24 cellular contexts compared by ENCODE assay signal in the genomic region with DNA sequence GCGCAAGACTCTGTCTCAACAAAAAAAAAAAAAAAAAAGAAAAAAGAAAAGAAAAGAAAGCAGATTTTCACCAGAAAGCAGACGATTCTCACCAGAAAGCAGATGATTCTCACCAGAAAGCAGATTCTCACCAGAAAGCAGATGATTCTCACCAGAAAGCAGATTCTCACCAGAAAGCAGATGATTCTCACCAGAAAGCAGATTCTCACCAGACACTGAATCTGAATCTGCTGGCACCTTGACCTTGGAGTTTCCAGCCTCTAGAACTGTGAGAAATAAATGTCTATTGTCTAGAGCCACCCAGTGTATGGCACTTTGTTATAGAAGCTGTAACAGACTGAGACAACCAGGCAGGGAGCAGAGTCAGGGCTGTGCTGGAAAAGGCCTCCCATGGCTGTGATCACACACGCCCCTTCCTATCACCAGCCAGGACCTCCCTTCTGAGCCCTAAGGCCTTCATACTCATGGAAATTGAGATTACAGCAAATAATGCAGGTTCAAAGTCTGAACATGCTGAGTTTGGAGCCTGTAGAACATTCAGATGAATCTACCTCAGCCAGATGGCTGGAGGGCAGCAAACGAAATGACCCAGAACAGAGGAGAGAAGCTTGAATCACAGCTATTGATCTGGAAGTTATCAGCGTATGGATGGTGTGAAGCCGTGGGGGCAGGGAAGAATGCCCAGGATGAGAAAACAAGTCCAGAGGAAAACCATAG.
DNase-seq lines count a peak whose midpoint lies in the region; ATAC-seq, FAIRE-seq and TF ChIP-seq lines count a peak whose summit lies in the region.
"Had no signal": no experiment of that assay in that cellular context is flagged by ENCODE, and none has a peak within 500 bp of the region (broad histone marks: within the 10 kb centered on the region; RNA-seq: fewer than 3 reads in every experiment).

No MANE protein-coding gene starts in this region.

- H2AFZ ChIP-seq in H9 (ENCODE audit: low read length) (no peak overlapping the region), HepG2 (ENCODE audit: low read length) (peak overlapping the region; percentile 17)

- H3K14ac ChIP-seq in H9 (ENCODE audit: insufficient read depth, low read length), result peak overlapping the region; percentile 42; the same call in 1 of the 2 replicates

- peak; percentile 60 for FAIRE-seq in HepG2 (lab: Jason Lieb, UNC)
- no peak for FAIRE-seq in small intestine (lab: Jason Lieb, UNC)
- FAIRE-seq: A549 had no signal

- no peak overlapping the region for H3K4me3 Mint-ChIP-seq in H9
- H3K4me3 Mint-ChIP-seq: CD8-positive, alpha-beta T cell had no signal

- POLR2A ChIA-PET in HepG2 (lab: Yijun Ruan, JAX), result interaction anchor here (1.0 to 1.2 kb wide), 2 partner anchors 15 to 76 kb away, joined by 3 read pairs; no protein-coding TSS in a partner anchor

- CTCF ChIA-PET in HepG2 (lab: Yijun Ruan, JAX; ENCODE audit: low intra/inter-chr PET ratio, low total read pairs), result no interaction called here

- H4K20me1 ChIP-seq in H9 (ENCODE audit: control insufficient read depth, insufficient read depth, insufficient read length), result no peaks in the 10 kb centered on the region
- H4K20me1 ChIP-seq in HepG2 (ENCODE audit: insufficient read depth, low read length), result no peaks in the 10 kb centered on the region

- no peak overlapping the region for H3K27ac ChIP-seq in H9 (ENCODE audit: insufficient read length, low read depth, low read length)
- H3K27ac ChIP-seq in HepG2 (ENCODE audit: extremely low read length, insufficient read depth, low read length), result peak overlapping the region; percentile 47
- no peak overlapping the region for H3K27ac ChIP-seq in small intestine (ENCODE audit: low read depth in 1 of 2, low read length in 1 of 2)
- H3K27ac ChIP-seq: A549, C4-2B, RWPE1, SK-N-MC had no signal

- no peak overlapping the region for H4K91ac ChIP-seq in H9 (ENCODE audit: insufficient read length, low read depth, low read length)

- H3K4me1 ChIP-seq in H9 (ENCODE audit: insufficient read depth, low read length) (no peaks in the 10 kb centered on the region), HepG2 (ENCODE audit: insufficient read depth, low read length) (peaks cover 29% of the 10 kb centered on the region), small intestine (ENCODE audit: control insufficient read depth in 2 of 2, insufficient read depth in 1 of 2, low read depth in 1 of 2, low read length in 1 of 2) (no peaks in the 10 kb centered on the region)
- H3K4me1 ChIP-seq: A549 had no signal

- H3K9me3 Mint-ChIP-seq in H9, result no peaks in the 10 kb centered on the region
- H3K9me3 Mint-ChIP-seq: CD8-positive, alpha-beta T cell had no signal

- peak overlapping the region in 2 of 3 experiments; percentile 1 to 6; a peak in 2 of 7 replicates for H3K27ac Mint-ChIP-seq in H9
- H3K27ac Mint-ChIP-seq: CD8-positive, alpha-beta T cell had no signal

- TF ChIP-seq CTCF in H9 (conservative IDR thresholded peaks at IDR 0.05), result no peak
- no peak for TF ChIP-seq CTCF in HepG2 (CRISPR knock-in tag; IDR thresholded peaks at IDR 0.05)

- WGBS in H9 (ENCODE audit: extremely low coverage, insufficient read length, low lambda C conversion rate), result no CpG with 5 or more reads among the region's 6 CpGs
- 32% methylated on average over 6 of the region's 6 CpGs for WGBS in HepG2 (ENCODE audit: low lambda C conversion rate)
- WGBS in small intestine, 3 donors, result 42 to 69% (median 65%) methylated on average over 6 of the region's 6 CpGs

- H3K4ac ChIP-seq in H9 (ENCODE audit: low read depth, low read length), result no peak overlapping the region

- in situ Hi-C loops in HepG2 (cut with HindIII; ENCODE audit: extremely low pct_ligation_motif_present, low pct_unique_long_range_greater_than_20kb), result no loop called here

- H3K9me3 ChIP-seq in H9 (ENCODE audit: control insufficient read depth, low read depth, low read length), result no peaks in the 10 kb centered on the region
- no peaks in the 10 kb centered on the region for H3K9me3 ChIP-seq in HepG2 (ENCODE audit: low read length)
- no peaks in the 10 kb centered on the region for H3K9me3 ChIP-seq in small intestine (ENCODE audit: control insufficient read depth, low read depth)
- H3K9me3 ChIP-seq: A549 had no signal

- H4K8ac ChIP-seq in H9 (replicated peaks; ENCODE audit: insufficient read length, low read depth, low read length), result no peak overlapping the region

- H3K27me3 Mint-ChIP-seq in H9 (ENCODE audit: low read depth), result no peaks in the 10 kb centered on the region; the same call in 1 of the 2 replicates

- H3K4me1 Mint-ChIP-seq in H9, result peaks cover 6 to 7% of the 10 kb centered on the region in 2 experiments

- 0 out of 4 replicates have a peak, but pooled peaks of 1 of the 2 experiments have one; percentile 32 for TF ChIP-seq EP300 in HepG2 (IDR thresholded peaks at IDR 0.05; ENCODE audit: low read depth in 2 of 2, low read length in 2 of 2)
- no peak; the same call in 1 of the 2 replicates for TF ChIP-seq EP300 in HepG2 (CRISPR knock-in tag; IDR thresholded peaks at IDR 0.05; ENCODE audit: borderline replicate concordance)

- H3K23me2 ChIP-seq in H9 (ENCODE audit: insufficient read length, low read depth, low read length, poor library complexity, severe bottlenecking), result no peaks in the 10 kb centered on the region

- H3K9ac ChIP-seq in H9 (ENCODE audit: extremely low read depth, insufficient read length, low read length) (no peak overlapping the region), HepG2 (ENCODE audit: insufficient read depth, low read depth, low read length) (peak overlapping the region; percentile 21)

- no peaks in the 10 kb centered on the region for H3K27me3 ChIP-seq in H9 (ENCODE audit: insufficient read depth, low read length)
- H3K27me3 ChIP-seq in HepG2 (ENCODE audit: control insufficient read depth in 1 of 2, insufficient read depth in 2 of 2, low read length in 2 of 2), result no peaks in the 10 kb centered on the region
- no peaks in the 10 kb centered on the region for H3K27me3 ChIP-seq in small intestine (ENCODE audit: control insufficient read depth in 2 of 2, insufficient read depth in 2 of 2, low read length in 2 of 2)

- no peaks in the 10 kb centered on the region; a peak in 1 of 7 replicates for H3K36me3 Mint-ChIP-seq in H9 (ENCODE audit: insufficient read depth in 1 of 3, low read depth in 3 of 3)

- H3K4me3 ChIP-seq in HepG2 (replicated peaks in 1 of 3; ENCODE audit: insufficient read depth in 1 of 3, low read depth in 2 of 3, low read length in 3 of 3) (peak overlapping the region in 1 of 3 experiments; percentile 8; a peak in 2 of 6 replicates), small intestine (ENCODE audit: low read depth in 1 of 2, low read length in 2 of 2) (no peak overlapping the region)
- H3K4me3 ChIP-seq: A549, SK-N-MC had no signal

- no peak for TF ChIP-seq RAD21 in HepG2 (CRISPR knock-in tag; IDR thresholded peaks at IDR 0.05)

- H3K56ac ChIP-seq in H9 (ENCODE audit: insufficient read length, low read depth, low read length), result no peak overlapping the region

- H2BK12ac ChIP-seq in H9 (ENCODE audit: insufficient read length, low read depth, low read length), result no peak overlapping the region

- H3K79me1 ChIP-seq in H9 (ENCODE audit: insufficient read depth, low read depth, low read length, poor library complexity, severe bottlenecking), result no peaks in the 10 kb centered on the region

- intact Hi-C loops in HepG2 (cut with micrococcal nuclease; ENCODE audit: unreplicated experiment), result no loop called here
- intact Hi-C loops in sciatic nerve (cut with DNase I), result no loop called here

- H3K18ac ChIP-seq in H9 (ENCODE audit: insufficient read length, low read depth, low read length), result no peak overlapping the region

- no peak overlapping the region for H3K23ac ChIP-seq in H9 (ENCODE audit: insufficient read length, low read depth, low read length)

- H3K4me2 ChIP-seq in H9 (ENCODE audit: insufficient read depth, insufficient read length, low read length), result no peak overlapping the region
- peak overlapping the region; percentile 60 for H3K4me2 ChIP-seq in HepG2 (ENCODE audit: low read depth, low read length)
- H3K4me2 ChIP-seq: A549 had no signal

- no peak overlapping the region for H2BK15ac ChIP-seq in H9 (ENCODE audit: low read depth, low read length)

- H3K36me3 ChIP-seq in HepG2 (replicated peaks in 1 of 2; ENCODE audit: control insufficient read depth in 1 of 2, insufficient read depth in 2 of 2, low read length in 2 of 2) (no peaks in the 10 kb centered on the region), small intestine (ENCODE audit: control insufficient read depth in 2 of 2, insufficient read depth in 2 of 2, low read length in 2 of 2) (no peaks in the 10 kb centered on the region)

- peak; percentile 99 for ATAC-seq in HepG2
- no peak for ATAC-seq in sciatic nerve
- ATAC-seq: CD8-positive, alpha-beta T cell; Panc1 had no signal

- no peak overlapping the region for H2BK120ac ChIP-seq in H9 (ENCODE audit: low read depth, low read length, poor library complexity, severe bottlenecking)

- H2AK5ac ChIP-seq in H9 (ENCODE audit: insufficient read length, low read length), result no peak overlapping the region

- H3T11ph ChIP-seq in H9 (ENCODE audit: low read length), result no peak overlapping the region

- H2BK20ac ChIP-seq in H9 (ENCODE audit: low read depth, low read length, poor library complexity, severe bottlenecking), result no peak overlapping the region

- DNase-seq in H9 (no peak), SK-N-DZ (ENCODE audit: low spot score) (peak; percentile 35), HepG2 (ENCODE audit: low spot score) (peak; percentile 95), small intestine (peak; percentile 36), sciatic nerve (ENCODE audit: low spot score) (no peak), SIG-M5 (lab: John Stamatoyannopoulos, UW) (no peak), C1 segment of cervical spinal cord (lab: John Stamatoyannopoulos, UW) (no peak)
- DNase-seq: AML-193; CD8-positive, alpha-beta T cell; DMS 273 treated with DMSO at 0.1 percent for 48 hours; DMS79; H7; NCI-H1048; NCI-H1417; NCI-H1694; NCI-H2029 treated with DMSO at 0.1 percent for 48 hours; NCI-H446 treated with DMSO at 0.1 percent for 48 hours; NCI-H526; SHP77 had no signal

- H3K79me2 ChIP-seq in H9 (ENCODE audit: insufficient read depth, low read length) (no peaks in the 10 kb centered on the region), HepG2 (ENCODE audit: insufficient read depth, low read length) (no peaks in the 10 kb centered on the region)

- TF ChIP-seq POLR2A in HepG2 (IDR thresholded peaks at IDR 0.05; ENCODE audit: insufficient read depth in 1 of 2, low read depth in 2 of 2, low read length in 2 of 2), result peak in 1 of 2 experiments; percentile 63; a peak in 2 of 4 replicates

- BruUV-seq in HepG2 (replicated peaks; lab: Mats Ljungman, UMichigan), result no TSS peak

- H2BK5ac ChIP-seq in H9 (ENCODE audit: insufficient read length, low read length), result no peak overlapping the region

- H4K5ac ChIP-seq in H9 (ENCODE audit: insufficient read length, low read depth, low read length), result no peak overlapping the region

TF ChIP-seq in HepG2, 621 proteins besides CTCF, POLR2A, EP300 and RAD21 (continues in another document):
- TF ChIP-seq KAT8 (CRISPR knock-in tag; IDR thresholded peaks at IDR 0.05), result peak; percentile 40; the same call in 1 of the 2 replicates

Comparison
In these comparisons a context has a peak if more than half of its experiments do, and no peak if none do; other contexts are left out.
1. DNase-seq: peak in SK-N-DZ (single experiment), HepG2 (single experiment) and small intestine (single experiment); none in H9 (single experiment), sciatic nerve (single experiment), SIG-M5 (single experiment) and C1 segment of cervical spinal cord (0 of 14).